Comparison of ENCODE assay signal across 1 cellular context in the genomic region with DNA sequence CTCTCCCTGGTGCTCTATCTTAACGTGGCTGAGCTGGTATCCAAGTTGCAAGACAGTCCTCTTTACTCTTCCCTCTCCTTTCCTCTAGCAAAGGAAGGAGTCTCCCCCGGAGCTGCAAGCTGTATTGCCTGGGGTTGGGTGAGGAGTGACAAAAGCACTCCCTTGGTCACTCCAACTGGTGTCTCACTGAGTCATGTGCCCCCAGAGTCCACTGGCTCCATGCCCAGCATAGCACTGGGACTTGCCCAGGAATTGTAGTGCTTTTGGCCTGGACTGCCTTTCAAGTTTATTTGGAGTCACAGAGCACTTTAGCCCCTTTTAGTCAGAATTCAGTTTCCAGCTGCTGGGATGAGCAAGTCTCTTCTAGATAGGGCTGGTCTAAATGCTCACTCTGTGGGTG.
TF ChIP-seq lines count a peak whose summit lies in the region.

No MANE protein-coding gene starts in this region.

TF ChIP-seq in GM23338, 12 proteins besides CTCF, POLR2A, EP300 and RAD21 (continued from another document):
- TF ChIP-seq ZNF462 (CRISPR knock-in tag; IDR thresholded peaks at IDR 0.05) (no peak), JUNB (IDR thresholded peaks at IDR 0.05; ENCODE audit: unreplicated experiment) (no peak), POLR2AphosphoS5 (IDR thresholded peaks at IDR 0.05; ENCODE audit: low read depth) (no peak), STAT1 (IDR thresholded peaks at IDR 0.05; ENCODE audit: unreplicated experiment) (no peak), REST (IDR thresholded peaks at IDR 0.05; ENCODE audit: unreplicated experiment) (no peak), ZNF114 (CRISPR knock-in tag; IDR thresholded peaks at IDR 0.05) (no peak), EZH2phosphoT487 (IDR thresholded peaks at IDR 0.05; ENCODE audit: unreplicated experiment) (no peak)
